8 cellular contexts compared by ENCODE assay signal in the genomic region with DNA sequence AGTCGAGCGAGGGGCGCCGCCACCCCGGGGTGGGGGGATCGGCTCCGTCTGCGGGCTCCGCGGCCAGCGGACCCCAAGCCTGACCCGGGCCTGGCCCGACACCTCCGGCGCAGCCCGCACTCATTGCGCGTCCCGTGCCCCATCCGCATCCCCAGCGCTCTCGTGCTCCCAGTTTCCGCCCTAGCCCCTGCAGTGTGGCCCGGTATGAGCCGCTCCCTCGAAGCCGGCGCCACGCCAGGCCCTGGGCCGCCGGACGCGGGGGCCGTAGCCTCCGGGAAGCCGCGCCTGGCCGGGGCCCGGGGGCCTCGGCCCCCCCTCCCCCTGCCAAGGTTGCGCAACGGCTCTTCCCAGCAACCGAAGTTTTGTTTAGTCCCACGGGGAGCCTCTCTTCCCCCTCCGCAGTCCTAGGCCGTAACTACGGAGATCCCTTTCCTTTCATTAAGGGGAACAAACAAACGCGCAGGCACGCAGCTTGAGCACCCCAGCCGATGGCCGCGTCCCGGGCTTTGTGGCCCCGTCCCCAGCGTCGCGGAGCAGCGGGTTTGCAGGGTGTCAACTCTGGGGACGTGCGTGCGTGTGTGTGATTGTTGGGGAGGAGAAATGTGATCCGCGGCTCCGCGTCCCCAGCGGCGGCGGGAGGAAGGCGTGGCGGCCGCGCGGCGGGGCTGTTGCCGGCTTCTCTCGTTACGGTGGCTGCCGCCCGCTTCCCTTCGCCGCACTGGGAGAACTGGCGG. TPM values are rescaled to one million over a fixed set of nuclear protein-coding genes. Genes with fewer than 3 reads are reported as not detected.
DNase-seq lines count a peak whose midpoint lies in the region; ATAC-seq and TF ChIP-seq lines count a peak whose summit lies in the region.

No MANE protein-coding gene starts in this region.

- peaks cover 4% of the 10 kb centered on the region for H3F3A ChIP-seq in smooth muscle cell (ENCODE audit: low read depth)

- peak overlapping the region; percentile 87 for H3K4me2 ChIP-seq in smooth muscle cell

- H4K20me1 ChIP-seq in smooth muscle cell (ENCODE audit: low read depth) = peaks cover 46% of the 10 kb centered on the region

- TF ChIP-seq CTCF in 22Rv1 (IDR thresholded peaks at IDR 0.05) (peak; percentile 34), VCaP (conservative IDR thresholded peaks at IDR 0.05) (peak; percentile 40), smooth muscle cell (IDR thresholded peaks at IDR 0.05; ENCODE audit: borderline replicate concordance, insufficient read depth, poor library complexity, severe bottlenecking) (no peak)

- no peaks in the 10 kb centered on the region for H3K27me3 ChIP-seq in smooth muscle cell (ENCODE audit: low read depth)

- H3K9me3 ChIP-seq in smooth muscle cell (replicated peaks; ENCODE audit: low read depth) = no peaks in the 10 kb centered on the region

- DNase-seq in NCI-H2107 treated with DMSO at 0.1 percent for 48 hours (lab: John Stamatoyannopoulos, UW; ENCODE audit: unreplicated experiment) (peak; percentile 69), T47D (ENCODE audit: low read depth in 1 of 2, low spot score in 1 of 2) (peak; percentile 56 to 91), iPS-NIHi7 (ENCODE audit: extremely low spot score) (peak; percentile 70), smooth muscle cell (lab: John Stamatoyannopoulos, UW; ENCODE audit: unreplicated experiment) (peak; percentile 89)

- peaks cover 34% of the 10 kb centered on the region for H3K4me1 ChIP-seq in smooth muscle cell (ENCODE audit: low read depth)

- WGBS in smooth muscle cell (ENCODE audit: low lambda C conversion rate) = under 1% methylated on average over 72 of the region's 83 CpGs

- ATAC-seq in GM18519 (IDR thresholded peaks at IDR 0.05; ENCODE audit: low FRiP score, unreplicated experiment) = peak; percentile 32
- ATAC-seq in HG03045 (IDR thresholded peaks at IDR 0.05; ENCODE audit: unreplicated experiment) = peak; percentile 31

- H3K4me3 ChIP-seq in smooth muscle cell = peak overlapping the region; percentile 98

- peak overlapping the region; percentile 99 for H3K9ac ChIP-seq in smooth muscle cell (ENCODE audit: low read depth)

- in situ Hi-C loops in T47D (cut with HindIII; ENCODE audit: low pct_unique_long_range_greater_than_20kb, low sequenced_read_pairs) = no loop called here

- H3K36me3 ChIP-seq in smooth muscle cell (ENCODE audit: low read depth) = no peaks in the 10 kb centered on the region

- H3K27ac ChIP-seq in 22Rv1 = peak overlapping the region; percentile 88
- H3K27ac ChIP-seq in VCaP = peak overlapping the region; percentile 99
- peak overlapping the region; percentile 99 for H3K27ac ChIP-seq in smooth muscle cell (ENCODE audit: low read depth)

- peak overlapping the region; percentile 93 for H2AFZ ChIP-seq in smooth muscle cell (ENCODE audit: low read depth)

- peaks cover 46% of the 10 kb centered on the region for H3K79me2 ChIP-seq in smooth muscle cell (ENCODE audit: low read depth)

RNA-seq across cellular contexts. Expression of gene HIPK3, which starts 0.9 kb away (rescaled TPM):
- total RNA-seq in smooth muscle cell = 80.0 and 94.0 TPM in 2 replicates
- 15.3 and 16.4 TPM in 2 replicates for polyA plus RNA-seq in smooth muscle cell

Comparison
In these comparisons a context has a peak if more than half of its experiments do, and no peak if none do; other contexts are left out.
1. Peak in every context shown above with its lines: DNase-seq, ATAC-seq, H3K4me3 ChIP-seq and H3K27ac ChIP-seq.